ENCODE assay signal across 34 cellular contexts in genomic region chr6:118206221-118206620, GRCh38.
"Had no signal": no experiment of that assay in that cellular context is flagged by ENCODE, and none has a peak within 500 bp of the region (broad histone marks: within the 10 kb centered on the region; RNA-seq: fewer than 3 reads in every experiment).

No MANE protein-coding gene starts in this region.

- H3K27me3 ChIP-seq: adrenal gland, ascending aorta, body of pancreas, brain microvascular endothelial cell, breast epithelium, cardiac muscle cell had no signal

- H3K27ac ChIP-seq: adrenal gland, ascending aorta, body of pancreas, brain microvascular endothelial cell, breast epithelium, cardiac muscle cell had no signal

- DNase-seq: activated effector memory CD4-positive, alpha-beta T cell treated with anti-CD3 and anti-CD28 coated beads, Interleukin-2, amount 50 U/mL, for 16 hours; activated effector memory CD4-positive, alpha-beta T cell treated with Interleukin-2 at 50 U/mL for 16 hours; activated gamma-delta T cell; activated gamma-delta T cell treated with Interleukin-2 at 50 U/mL for 16 hours; activated naive CD4-positive, alpha-beta T cell; activated naive CD4-positive, alpha-beta T cell treated with anti-CD3 and anti-CD28 coated beads for 36 hours; activated naive CD4-positive, alpha-beta T cell treated with anti-CD3 and anti-CD28 coated beads, Interleukin-2, amount 10 ng/mL, durations not matched to agents 7 days and 5 days; activated naive CD4-positive, alpha-beta T cell treated with anti-CD3 and anti-CD28 coated beads, Interleukin-2, amount 50 U/mL, for 16 hours; activated naive CD4-positive, alpha-beta T cell treated with Interleukin-2 at 50 U/mL for 16 hours; activated naive CD8-positive, alpha-beta T cell treated with anti-CD3 and anti-CD28 coated beads for 36 hours; activated naive CD8-positive, alpha-beta T cell treated with anti-CD3 and anti-CD28 coated beads, Interleukin-2, amount 10 ng/mL, durations not matched to agents 7 days and 5 days; activated naive CD8-positive, alpha-beta T cell treated with anti-CD3 and anti-CD28 coated beads, Interleukin-2, amount 50 U/mL, for 24 hours; activated T-cell treated with anti-CD3 and anti-CD28 coated beads, Interleukin-2, amount 50 U/mL, for 1 hour; activated T-cell treated with anti-CD3 and anti-CD28 coated beads, Interleukin-2, amount 50 U/mL, for 24 hours; activated T-cell treated with anti-CD3 and anti-CD28 coated beads, Interleukin-2, amount 50 U/mL, for 4 hours; activated T-cell treated with anti-CD3 and anti-CD28 coated beads, Interleukin-2, amount 50 U/mL, for 48 hours; activated T-cell treated with anti-CD3 and anti-CD28 coated beads, Interleukin-2, amount 50 U/mL, for 72 hours; adrenal gland; amniotic stem cell; amygdala; anterior cingulate cortex; aorta; body of pancreas; brain microvascular endothelial cell; caudate nucleus; central memory CD4-positive, alpha-beta T cell; cerebellar nuclear complex had no signal

- H3K9me3 ChIP-seq: adrenal gland, ascending aorta, body of pancreas, breast epithelium had no signal

- H3K4me3 ChIP-seq: adrenal gland, ascending aorta, body of pancreas, breast epithelium, cardiac muscle cell had no signal

- H3K4me1 ChIP-seq: adrenal gland, ascending aorta, body of pancreas, breast epithelium had no signal

- H3K36me3 ChIP-seq: adrenal gland, ascending aorta, brain microvascular endothelial cell, breast epithelium, cardiac muscle cell had no signal

- FAIRE-seq: astrocyte, bronchial epithelial cell had no signal

- ATAC-seq: activated naive CD4-positive, alpha-beta T cell treated with anti-CD3 and anti-CD28 coated beads, Interleukin-2, amount 50 U/mL, for 72 hours; activated naive CD8-positive, alpha-beta T cell treated with anti-CD3 and anti-CD28 coated beads, Interleukin-2, amount 50 U/mL, for 24 hours; activated T-cell treated with anti-CD3 and anti-CD28 coated beads, Interleukin-2, amount 50 U/mL, for 4 hours; activated T-cell treated with anti-CD3 and anti-CD28 coated beads, Interleukin-2, amount 50 U/mL, for 72 hours; activated T-helper 17 cell treated with anti-CD3 and anti-CD28 coated beads, Interleukin-2, amount 50 U/mL, for 72 hours; body of pancreas had no signal
